8 cellular contexts compared by ENCODE assay signal in the genomic region with DNA sequence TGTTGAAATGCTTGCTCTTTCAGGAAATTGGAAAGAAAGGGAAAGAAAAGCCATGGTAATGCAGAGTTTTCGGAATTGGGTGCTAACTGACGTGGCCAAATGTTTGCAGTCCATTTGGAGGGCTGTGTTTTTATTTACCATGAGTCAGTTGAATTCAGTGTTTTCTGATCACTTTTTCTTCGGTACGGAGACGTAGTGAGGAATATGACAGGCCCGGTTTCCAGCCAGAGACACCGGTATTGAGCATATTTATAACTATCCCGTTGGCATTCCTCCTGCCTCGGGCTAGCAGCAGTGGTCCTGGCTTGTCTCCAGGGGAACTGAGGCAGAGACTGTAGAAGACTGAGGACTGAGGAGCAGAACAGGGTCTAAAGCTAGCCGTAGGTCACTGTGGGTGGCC. TPM values are rescaled to one million over a fixed set of nuclear protein-coding genes. Genes with fewer than 3 reads are reported as not detected.
A peak's percentile ranks its signal among the peaks of the same experiment; 100 is the strongest.
DNase-seq lines count a peak whose midpoint lies in the region; ATAC-seq, FAIRE-seq and TF ChIP-seq lines count a peak whose summit lies in the region.

No MANE protein-coding gene starts in this region.

- H3K9me3 ChIP-seq in SK-N-MC (ENCODE audit: low read depth, low read length) (peaks cover 5% of the 10 kb centered on the region; the same call in 1 of the 2 replicates), fibroblast of lung (ENCODE audit: control insufficient read depth, insufficient read depth, low read depth, low read length) (no peaks in the 10 kb centered on the region), sigmoid colon (no peaks in the 10 kb centered on the region)

- H3K9ac ChIP-seq in SK-N-MC (ENCODE audit: insufficient read length) (peak overlapping the region; percentile 85), fibroblast of lung (ENCODE audit: insufficient read depth, low read length) (peak overlapping the region; percentile 50)

- no peaks in the 10 kb centered on the region for H3K4me1 ChIP-seq in fibroblast of lung (ENCODE audit: control insufficient read depth, extremely low read depth, insufficient read depth, low read length)
- peaks cover 0 to 16% (median 10%) of the 10 kb centered on the region in 4 donors for H3K4me1 ChIP-seq in sigmoid colon

- no peak overlapping the region for H3K27ac ChIP-seq in SK-N-MC
- H3K27ac ChIP-seq in fibroblast of lung (ENCODE audit: insufficient read depth, low read length): peak overlapping the region; percentile 61
- peak overlapping the region; percentile 83 to 88 (median 86) for H3K27ac ChIP-seq in sigmoid colon

- intact Hi-C loops in sigmoid colon (cut with DNase I): no loop called here

- ATAC-seq in GM19397 (IDR thresholded peaks at IDR 0.05; ENCODE audit: unreplicated experiment): no peak

- peak overlapping the region; percentile 99 for H3K4me2 ChIP-seq in fibroblast of lung (ENCODE audit: extremely low read depth, insufficient read depth, low read length)

- no peak for TF ChIP-seq POLR2A in sigmoid colon (IDR thresholded peaks at IDR 0.05)

- no peak overlapping the region for H2AFZ ChIP-seq in fibroblast of lung (ENCODE audit: low read length)

- 7 to 40% methylated on average over 10 of the region's 10 CpGs for WGBS in sigmoid colon, 2 donors

- TF ChIP-seq CTCF in fibroblast of lung (conservative IDR thresholded peaks at IDR 0.05 in 1 of 2, IDR thresholded peaks at IDR 0.05 in 1 of 2; ENCODE audit: low read depth in 1 of 2, low read length in 2 of 2) (no peak), sigmoid colon (IDR thresholded peaks at IDR 0.05) (no peak)

- H4K20me1 ChIP-seq in fibroblast of lung (ENCODE audit: control insufficient read depth, extremely low read depth, insufficient read depth, low read length): no peaks in the 10 kb centered on the region

- peak overlapping the region; percentile 98 for H3K4me3 ChIP-seq in SK-N-MC
- peak overlapping the region; percentile 85 to 99 (median 92) for H3K4me3 ChIP-seq in fibroblast of lung (replicated peaks in 1 of 4; ENCODE audit: control extremely low read depth in 1 of 4, insufficient read depth in 1 of 4, low read depth in 3 of 4, low read length in 4 of 4)
- peak overlapping the region; percentile 83 to 98 (median 91) for H3K4me3 ChIP-seq in sigmoid colon

- DNase-seq in GM19239 (ENCODE audit: insufficient read length, low spot score) (no peak), SK-N-MC (ENCODE audit: low read depth, low spot score) (no peak), fibroblast of lung (ENCODE audit: low read depth in 2 of 2) (no peak), sigmoid colon (no peak), NCI-H446 (lab: John Stamatoyannopoulos, UW) (no peak), SIG-M5 treated with dmso at 0.1 percent for 504 hours (lab: John Stamatoyannopoulos, UW; ENCODE audit: unreplicated experiment) (no peak), NOMO-1 treated with DMSO at 0.1 percent for 48 hours (lab: John Stamatoyannopoulos, UW; ENCODE audit: unreplicated experiment) (no peak)

- peaks cover 26% of the 10 kb centered on the region for H3K79me2 ChIP-seq in fibroblast of lung (ENCODE audit: control insufficient read depth, insufficient read depth, low read length)

- H3K36me3 ChIP-seq in SK-N-MC (ENCODE audit: insufficient read depth, low read length) (peaks cover 40% of the 10 kb centered on the region), fibroblast of lung (ENCODE audit: control insufficient read depth, insufficient read depth, low read length) (peaks cover 3% of the 10 kb centered on the region), sigmoid colon (peaks cover 0 to 41% (median 24%) of the 10 kb centered on the region in 4 donors)

- H3K27me3 ChIP-seq in fibroblast of lung (ENCODE audit: control insufficient read depth, insufficient read depth, low read length) (peaks cover under 1% of the 10 kb centered on the region), sigmoid colon (no peaks in the 10 kb centered on the region)

- FAIRE-seq in GM19239 (lab: Jason Lieb, UNC): peak; percentile 51

- no peak for TF ChIP-seq EP300 in sigmoid colon (IDR thresholded peaks at IDR 0.05)

RNA-seq across cellular contexts. Expression of a gene that starts 1.0 kb away (rescaled TPM):
- total RNA-seq in fibroblast of lung (43.4 and 52.2 TPM in 2 replicates), sigmoid colon (10 to 100 TPM; 33.1 to 76.2 (median 44.2) TPM)
- polyA plus RNA-seq in fibroblast of lung (76.9 and 101 TPM in 2 replicates), sigmoid colon (10 to 100 TPM; 31.4 to 39.4 (median 33.6) TPM)
- polyA plus RNA-seq in fibroblast of lung (2012): 61.5 and 65.5 TPM in 2 replicates
- 14.1 and 53.6 TPM in 2 replicates for polyA minus RNA-seq in fibroblast of lung (ENCODE audit: low replicate concordance)

RNA-seq across cellular contexts. Expression of a gene that starts 45.7 kb away (rescaled TPM):
- total RNA-seq in fibroblast of lung (15.9 and 27.6 TPM in 2 replicates), sigmoid colon (10 to 100 TPM; 32.4 to 65.9 (median 43.2) TPM)
- polyA plus RNA-seq in fibroblast of lung (40.5 and 41.9 TPM in 2 replicates), sigmoid colon (10 to 100 TPM; 25.7 to 44.4 (median 41.0) TPM)
- polyA plus RNA-seq in fibroblast of lung (2012): 43.8 and 44.4 TPM in 2 replicates
- polyA minus RNA-seq in fibroblast of lung (ENCODE audit: low replicate concordance): 2.1 and 7.1 TPM in 2 replicates

RNA-seq across cellular contexts. Expression of a gene that starts 56.6 kb away (rescaled TPM):
- total RNA-seq in fibroblast of lung (not detected in 2 replicates), sigmoid colon (not detected)
- polyA plus RNA-seq in fibroblast of lung (not detected in 2 replicates), sigmoid colon (under 1 TPM in 1 of 3 donors, not detected in 2; 0.04 TPM)
- not detected in 2 replicates for polyA plus RNA-seq in fibroblast of lung (2012)
- not detected in 2 replicates for polyA minus RNA-seq in fibroblast of lung (ENCODE audit: low replicate concordance)
